ENCODE assay signal across 16 cellular contexts in genomic region chr5:61653802-61654580, GRCh38.
"Had no signal": no experiment of that assay in that cellular context is flagged by ENCODE, and none has a peak within 500 bp of the region (broad histone marks: within the 10 kb centered on the region; RNA-seq: fewer than 3 reads in every experiment).

No MANE protein-coding gene starts in this region.

- H3K9me3 Mint-ChIP-seq: activated CD4-positive, alpha-beta T cell treated with anti-CD3 and anti-CD28 coated beads, Interleukin-2, amount 10 ng/mL, durations not matched to agents 24 days and 14 days; activated naive CD8-positive, alpha-beta T cell treated with anti-CD3 and anti-CD28 coated beads, Interleukin-2, amount 10 ng/mL, durations not matched to agents 7 days and 5 days; activated T-helper 1 cell treated with anti-CD3 and anti-CD28 coated beads, Interleukin-12 subunit alpha, Interleukin-12 subunit beta, Interleukin-2, Interleukin-4 antibody, amounts not matched to agents 30 ng/mL and 10 ng/mL and 1 ng/mL, durations not matched to agents 14 hours and 24 hours and 36 hours; naive thymus-derived CD8-positive, alpha-beta T cell; T-helper 2 cell treated with Interferon-gamma antibody and Interleukin-4, amounts not matched to agents 5 μg/mL and 100 μg/mL, for 36 hours had no signal

- H3K4me3 Mint-ChIP-seq: activated CD4-positive, alpha-beta T cell treated with anti-CD3 and anti-CD28 coated beads, Interleukin-2, amount 10 ng/mL, durations not matched to agents 24 days and 14 days; activated naive CD8-positive, alpha-beta T cell treated with anti-CD3 and anti-CD28 coated beads, Interleukin-2, amount 10 ng/mL, durations not matched to agents 7 days and 5 days; activated T-helper 1 cell treated with anti-CD3 and anti-CD28 coated beads, Interleukin-12 subunit alpha, Interleukin-12 subunit beta, Interleukin-2, Interleukin-4 antibody, amounts not matched to agents 30 ng/mL and 10 ng/mL and 1 ng/mL, durations not matched to agents 14 hours and 24 hours and 36 hours; naive thymus-derived CD8-positive, alpha-beta T cell; T-helper 2 cell treated with Interferon-gamma antibody and Interleukin-4, amounts not matched to agents 5 μg/mL and 100 μg/mL, for 36 hours had no signal

- H3K36me3 Mint-ChIP-seq: activated naive CD8-positive, alpha-beta T cell treated with anti-CD3 and anti-CD28 coated beads, Interleukin-2, amount 10 ng/mL, durations not matched to agents 7 days and 5 days; naive thymus-derived CD8-positive, alpha-beta T cell had no signal

- H3K27ac Mint-ChIP-seq: activated CD4-positive, alpha-beta T cell treated with anti-CD3 and anti-CD28 coated beads, Interleukin-2, amount 10 ng/mL, durations not matched to agents 24 days and 14 days; activated naive CD8-positive, alpha-beta T cell treated with anti-CD3 and anti-CD28 coated beads, Interleukin-2, amount 10 ng/mL, durations not matched to agents 7 days and 5 days; activated T-helper 1 cell treated with anti-CD3 and anti-CD28 coated beads, Interleukin-12 subunit alpha, Interleukin-12 subunit beta, Interleukin-2, Interleukin-4 antibody, amounts not matched to agents 30 ng/mL and 10 ng/mL and 1 ng/mL, durations not matched to agents 14 hours and 24 hours and 36 hours; naive thymus-derived CD8-positive, alpha-beta T cell; T-helper 2 cell treated with Interferon-gamma antibody and Interleukin-4, amounts not matched to agents 5 μg/mL and 100 μg/mL, for 36 hours had no signal

- H3K4me1 Mint-ChIP-seq: activated CD4-positive, alpha-beta T cell treated with anti-CD3 and anti-CD28 coated beads, Interleukin-2, amount 10 ng/mL, durations not matched to agents 24 days and 14 days; activated naive CD8-positive, alpha-beta T cell treated with anti-CD3 and anti-CD28 coated beads, Interleukin-2, amount 10 ng/mL, durations not matched to agents 7 days and 5 days had no signal

- DNase-seq: activated CD4-positive, alpha-beta T cell treated with anti-CD3 and anti-CD28 coated beads, Interleukin-2, amount 10 ng/mL, durations not matched to agents 24 days and 14 days; activated CD4-positive, CD25-positive, alpha-beta regulatory T cell; activated naive CD4-positive, alpha-beta T cell; activated naive CD8-positive, alpha-beta T cell treated with anti-CD3 and anti-CD28 coated beads, Interleukin-2, amount 10 ng/mL, durations not matched to agents 7 days and 5 days; anterior cingulate cortex; dermis blood vessel endothelial cell; hippocampal formation; kidney; left ventricle myocardium inferior; naive thymus-derived CD8-positive, alpha-beta T cell; small intestine; stimulated activated CD4-positive, alpha-beta T cell treated with anti-CD3 and anti-CD28 coated beads, Interleukin-4, amount 100 ng/mL, for 24 hours; stimulated activated naive CD4-positive, alpha-beta T cell treated with Interleukin-2 at 50 U/mL for 16 hours; substantia nigra had no signal

- ATAC-seq: naive thymus-derived CD8-positive, alpha-beta T cell had no signal
